In genomic region chr1:181033128-181033798, GRCh38 we compare ENCODE assay signal across 8 cellular contexts. TPM values are rescaled to one million over a fixed set of nuclear protein-coding genes. Genes with fewer than 3 reads are reported as not detected.
DNase-seq lines count a peak whose midpoint lies in the region; ATAC-seq, FAIRE-seq and TF ChIP-seq lines count a peak whose summit lies in the region.

No MANE protein-coding gene starts in this region.

- H3K27me3 ChIP-seq in K562 (ENCODE audit: control insufficient read depth in 2 of 2, insufficient read depth in 2 of 2, low read length in 2 of 2), result no peaks in the 10 kb centered on the region
- no peaks in the 10 kb centered on the region; a peak in 1 of 5 replicates for H3K27me3 ChIP-seq in HepG2 (ENCODE audit: control insufficient read depth in 1 of 2, insufficient read depth in 2 of 2, low read length in 2 of 2)

- CTCF ChIA-PET in K562 (lab: Yijun Ruan, JAX; ENCODE audit: low intra/inter-chr PET ratio), result no interaction called here
- CTCF ChIA-PET in HepG2 (lab: Yijun Ruan, JAX; ENCODE audit: low intra/inter-chr PET ratio, low total read pairs), result no interaction called here

- H3K9ac ChIP-seq in K562 (ENCODE audit: insufficient read depth in 1 of 2, low read depth in 2 of 2, low read length in 2 of 2), result peak overlapping the region; percentile 71 to 72; a peak in 3 of 4 replicates
- H3K9ac ChIP-seq in HepG2 (ENCODE audit: insufficient read depth, low read depth, low read length), result peak overlapping the region; percentile 69

- H2AFZ ChIP-seq in K562 (ENCODE audit: low read depth, low read length) (peak overlapping the region; percentile 93), HepG2 (ENCODE audit: low read length) (peak overlapping the region; percentile 97)

- BruUV-seq in K562 (replicated peaks; lab: Mats Ljungman, UMichigan) (TSS peak; percentile 81), HepG2 (replicated peaks; lab: Mats Ljungman, UMichigan) (TSS peak; percentile 82)

- H3K4me3 ChIP-seq in K562, result peak overlapping the region; percentile 42
- peak overlapping the region; percentile 59 to 81 (median 66) for H3K4me3 ChIP-seq in HepG2 (replicated peaks in 1 of 3; ENCODE audit: insufficient read depth in 1 of 3, low read depth in 2 of 3, low read length in 3 of 3)

- TF ChIP-seq POLR2A in K562 (conservative IDR thresholded peaks at IDR 0.05) (no peak), HepG2 (IDR thresholded peaks at IDR 0.05; ENCODE audit: insufficient read depth in 1 of 2, low read depth in 2 of 2, low read length in 2 of 2) (no peak)

- POLR2A ChIA-PET in K562 (lab: Yijun Ruan, JAX) (interaction anchor here (0.6 to 4.6 kb wide), 10 partner anchors 10 to 1231 kb away, joined by 3 to 41 read pairs (median 3); partner anchors contain the start of gene STX6), HepG2 (lab: Yijun Ruan, JAX) (interaction anchor here (1.0 to 2.0 kb wide), 12 partner anchors 10 to 109 kb away, joined by 3 to 29 read pairs (median 4); partner anchors contain the start of genes IER5 and STX6)

- TF ChIP-seq EP300 in K562 (IDR thresholded peaks at IDR 0.05; ENCODE audit: low read length) (no peak), HepG2 (IDR thresholded peaks at IDR 0.05; ENCODE audit: low read depth in 2 of 2, low read length in 2 of 2) (no peak), HepG2 (CRISPR knock-in tag; IDR thresholded peaks at IDR 0.05; ENCODE audit: borderline replicate concordance) (no peak)

- no peaks in the 10 kb centered on the region for H3K9me1 ChIP-seq in K562 (ENCODE audit: control insufficient read depth, insufficient read depth, low read length)

- H3K4me1 Mint-ChIP-seq in stimulated activated naive B cell treated with anti-CD40 and anti-IgM and Interleukin-4, amounts not matched to agents 10 μg/mL and 1 μg/mL and 100 μg/mL, for 72 hours, result peaks cover 39 to 60% of the 10 kb centered on the region in 2 donors
- no peaks in the 10 kb centered on the region for H3K4me1 Mint-ChIP-seq in glutamatergic neuron (ENCODE audit: low read depth, unreplicated experiment)

- peak overlapping the region; percentile 87 to 88 for H3K4me3 Mint-ChIP-seq in stimulated activated naive B cell treated with anti-CD40 and anti-IgM and Interleukin-4, amounts not matched to agents 10 μg/mL and 1 μg/mL and 100 μg/mL, for 72 hours
- H3K4me3 Mint-ChIP-seq in glutamatergic neuron (ENCODE audit: unreplicated experiment), result no peak overlapping the region

- intact Hi-C loops in K562 (cut with micrococcal nuclease), result no loop called here
- intact Hi-C loops in HepG2 (cut with micrococcal nuclease; ENCODE audit: unreplicated experiment), result loop anchor here (10.0 kb wide), 1 partner anchor 148 kb away; no protein-coding TSS in a partner anchor

- H3K36me3 ChIP-seq in K562 (ENCODE audit: control insufficient read depth, insufficient read depth, low read length) (peaks cover 3% of the 10 kb centered on the region; the same call in 1 of the 3 replicates), HepG2 (replicated peaks in 1 of 2; ENCODE audit: control insufficient read depth in 1 of 2, insufficient read depth in 2 of 2, low read length in 2 of 2) (no peaks in the 10 kb centered on the region; a peak in 1 of 5 replicates)

- no peaks in the 10 kb centered on the region for H3K27me3 Mint-ChIP-seq in stimulated activated naive B cell treated with anti-CD40 and anti-IgM and Interleukin-4, amounts not matched to agents 10 μg/mL and 1 μg/mL and 100 μg/mL, for 72 hours
- H3K27me3 Mint-ChIP-seq in glutamatergic neuron (ENCODE audit: unreplicated experiment), result peaks cover 4% of the 10 kb centered on the region

- H4K20me1 ChIP-seq in K562 (replicated peaks; ENCODE audit: control insufficient read depth, insufficient read depth, low read length), result no peaks in the 10 kb centered on the region
- H4K20me1 ChIP-seq in HepG2 (ENCODE audit: insufficient read depth, low read length), result no peaks in the 10 kb centered on the region

- H3K36me3 Mint-ChIP-seq in stimulated activated naive B cell treated with anti-CD40 and anti-IgM and Interleukin-4, amounts not matched to agents 10 μg/mL and 1 μg/mL and 100 μg/mL, for 72 hours, result peaks cover 15 to 23% of the 10 kb centered on the region in 2 donors
- no peaks in the 10 kb centered on the region for H3K36me3 Mint-ChIP-seq in glutamatergic neuron (ENCODE audit: unreplicated experiment)

- peaks cover 15% of the 10 kb centered on the region for H3K79me2 ChIP-seq in K562 (ENCODE audit: control insufficient read depth, insufficient read depth, low read length)
- H3K79me2 ChIP-seq in HepG2 (ENCODE audit: insufficient read depth, low read length), result no peaks in the 10 kb centered on the region

- no peaks in the 10 kb centered on the region for H3K9me3 Mint-ChIP-seq in stimulated activated naive B cell treated with anti-CD40 and anti-IgM and Interleukin-4, amounts not matched to agents 10 μg/mL and 1 μg/mL and 100 μg/mL, for 72 hours
- H3K9me3 Mint-ChIP-seq in glutamatergic neuron (ENCODE audit: unreplicated experiment), result no peaks in the 10 kb centered on the region

- DNase-seq in activated naive CD4-positive, alpha-beta T cell treated with Interleukin-2 at 50 U/mL for 16 hours, result peak; percentile 19
- no peak for DNase-seq in activated naive CD4-positive, alpha-beta T cell (lab: John Stamatoyannopoulos, UW)
- DNase-seq in RPMI8226 (peak; percentile 69), K562 (ENCODE audit: extremely low read depth in 1 of 4, low spot score in 3 of 4) (peak in 2 of 4 experiments; percentile 48 to 72), HepG2 (ENCODE audit: low spot score) (no peak), glutamatergic neuron (no peak)
- DNase-seq in stimulated activated naive B cell treated with anti-CD40 and anti-IgM and Interleukin-4, amounts not matched to agents 10 μg/mL and 1 μg/mL and 100 μg/mL, for 72 hours, result peak; percentile 49

- H3K4me1 ChIP-seq in K562 (replicated peaks in 1 of 2; ENCODE audit: control insufficient read depth in 2 of 2, insufficient read depth in 2 of 2, low read length in 2 of 2), result peaks cover 9 to 36% of the 10 kb centered on the region in 2 experiments; a peak in 4 of 5 replicates
- H3K4me1 ChIP-seq in HepG2 (ENCODE audit: insufficient read depth, low read length), result peaks cover 40% of the 10 kb centered on the region

- peak in 1 of 2 experiments; percentile 8; a peak in 1 of 4 replicates for TF ChIP-seq RAD21 in K562 (CRISPR knock-in tag; conservative IDR thresholded peaks at IDR 0.05 in 1 of 2, IDR thresholded peaks at IDR 0.05 in 1 of 2)
- TF ChIP-seq RAD21 in HepG2 (CRISPR knock-in tag; IDR thresholded peaks at IDR 0.05), result no peak

- peak overlapping the region; percentile 99 for H3K27ac Mint-ChIP-seq in stimulated activated naive B cell treated with anti-CD40 and anti-IgM and Interleukin-4, amounts not matched to agents 10 μg/mL and 1 μg/mL and 100 μg/mL, for 72 hours
- no peak overlapping the region for H3K27ac Mint-ChIP-seq in glutamatergic neuron (ENCODE audit: unreplicated experiment)

- 24% methylated on average over 2 of the region's 2 CpGs for WGBS in K562 (ENCODE audit: insufficient coverage, low coverage, missing lambda C conversion rate)
- 13% methylated on average over 2 of the region's 2 CpGs for WGBS in HepG2 (ENCODE audit: low lambda C conversion rate)

- in situ Hi-C loops in K562 (cut with MboI), result no loop called here
- in situ Hi-C loops in HepG2 (cut with HindIII; ENCODE audit: extremely low pct_ligation_motif_present, low pct_unique_long_range_greater_than_20kb), result no loop called here

- TF ChIP-seq CTCF in K562 (IDR thresholded peaks at IDR 0.05 in 2 of 3, conservative IDR thresholded peaks at IDR 0.05 in 1 of 3; ENCODE audit: insufficient read depth in 2 of 3, low read depth in 1 of 3, low read length in 3 of 3) (no peak), HepG2 (CRISPR knock-in tag; IDR thresholded peaks at IDR 0.05) (no peak), glutamatergic neuron (IDR thresholded peaks at IDR 0.05; ENCODE audit: partially characterized antibody, unreplicated experiment) (no peak)

- no peaks in the 10 kb centered on the region for H3K9me3 ChIP-seq in K562 (replicated peaks; ENCODE audit: control insufficient read depth, insufficient read depth, low read depth, low read length)
- H3K9me3 ChIP-seq in HepG2 (ENCODE audit: low read length), result no peaks in the 10 kb centered on the region

- FAIRE-seq in K562 (lab: Jason Lieb, UNC) (peak; percentile 51), HepG2 (lab: Jason Lieb, UNC) (no peak)

- H3K4me2 ChIP-seq in K562 (ENCODE audit: insufficient read depth, low read length) (peak overlapping the region; percentile 91), HepG2 (ENCODE audit: low read depth, low read length) (peak overlapping the region; percentile 79)

- H3K27ac ChIP-seq in K562 (ENCODE audit: extremely low read depth, low read depth, low read length), result peak overlapping the region; percentile 74
- H3K27ac ChIP-seq in HepG2 (ENCODE audit: extremely low read length, insufficient read depth, low read length), result peak overlapping the region; percentile 27

- ATAC-seq in HG03039 (IDR thresholded peaks at IDR 0.05; ENCODE audit: unreplicated experiment) (peak; percentile 28), K562 (peak; percentile 74), HepG2 (peak; percentile 72)
- ATAC-seq in stimulated activated naive B cell treated with anti-CD40 and anti-IgM and Interleukin-4, amounts not matched to agents 10 μg/mL and 1 μg/mL and 100 μg/mL, for 72 hours (replicated peaks), result peak; percentile 54 to 62

RNA-seq across cellular contexts. Expression of gene MR1, which starts 0.5 kb away (rescaled TPM):
- 22.3 and 22.5 TPM in 2 replicates for total RNA-seq in K562 (2011; cell fraction: chromatin; rRNA removed; ENCODE audit: low replicate concordance)
- total RNA-seq in K562 (2011; cell fraction: nucleolus; rRNA removed), result 18.4 and 20.3 TPM in 2 replicates
- 21.1 and 25.2 TPM in 2 replicates for total RNA-seq in K562 (2011; cell fraction: nucleoplasm; rRNA removed)
- 8.7 and 9.7 TPM in 2 replicates for total RNA-seq in K562 (2014; rRNA removed)
- 13.6 and 17.0 TPM in 2 replicates for total RNA-seq in K562 (2014; rRNA removed; fragmentation: Illumina TruSeq; extraction: Trizol)
- 14.1 and 17.1 TPM in 2 replicates for total RNA-seq in K562 (2015; rRNA removed; fragmentation: Illumina TruSeq; extraction: Trizol)
- 9.7 and 10.4 TPM in 2 replicates for total RNA-seq in K562 (2021)
- polyA plus RNA-seq in K562 (2011; rRNA removed), result 13.1 and 21.7 TPM in 2 replicates
- polyA plus RNA-seq in K562 (2011; cell fraction: cytosol; rRNA removed), result 10.9 and 14.9 TPM in 2 replicates
- 6.1 and 10.3 TPM in 2 replicates for polyA plus RNA-seq in K562 (2011; cell fraction: nucleus; rRNA removed)
- 12.3 and 24.7 TPM in 2 replicates for polyA plus RNA-seq in K562 (2012)
- polyA plus RNA-seq in K562 (2014; fragmentation: Illumina TruSeq; extraction: Trizol), result 16.9 and 18.5 TPM in 2 replicates
- polyA plus RNA-seq in K562 (2014; fragmentation: Nextera tagmentation; extraction: Ambion mirVana), result 10 to 100 TPM; 15.6 to 19.8 TPM
- 11.3 and 11.9 TPM in 2 replicates for polyA plus RNA-seq in K562 (2014; rRNA removed)
- polyA minus RNA-seq in K562 (2011; rRNA and poly(A)+ RNA removed), result 9.1 and 12.0 TPM in 2 replicates
- polyA minus RNA-seq in K562 (2011; cell fraction: cytosol; rRNA and poly(A)+ RNA removed), result 2.0 and 7.4 TPM in 2 replicates
- 6.5 and 6.6 TPM in 2 replicates for polyA minus RNA-seq in K562 (2011; cell fraction: nucleus; rRNA and poly(A)+ RNA removed)
- 6.6 and 10.4 TPM in 2 replicates for total RNA-seq in HepG2 (2016; rRNA removed; fragmentation: Illumina TruSeq; extraction: Trizol)
- total RNA-seq in HepG2 (2016; cell fraction: cytosol; rRNA removed; fragmentation: Illumina TruSeq; extraction: Trizol; ENCODE audit: low read depth), result 0.79 and 0.91 TPM in 2 replicates
- 8.2 and 11.7 TPM in 2 replicates for total RNA-seq in HepG2 (2016; cell fraction: insoluble cytoplasmic fraction; rRNA removed; fragmentation: Illumina TruSeq; extraction: Trizol)
- total RNA-seq in HepG2 (2016; cell fraction: membrane; rRNA removed; fragmentation: Illumina TruSeq; extraction: Trizol), result 3.1 and 3.4 TPM in 2 replicates
- total RNA-seq in HepG2 (2016; cell fraction: nucleus; rRNA removed; fragmentation: Illumina TruSeq; extraction: Trizol), result 8.7 and 10.3 TPM in 2 replicates
- 7.7 and 11.4 TPM in 2 replicates for polyA plus RNA-seq in HepG2 (2011; rRNA removed)
- 5.9 and 9.6 TPM in 2 replicates for polyA plus RNA-seq in HepG2 (2011; cell fraction: cytosol; rRNA removed)
- polyA plus RNA-seq in HepG2 (2011; cell fraction: nucleus; rRNA removed), result 3.1 and 3.5 TPM in 2 replicates
- polyA plus RNA-seq in HepG2 (2012), result 6.1 and 6.7 TPM in 2 replicates
- 0.89 and 1.2 TPM in 2 replicates for polyA plus RNA-seq in HepG2 (2016; cell fraction: cytosol; fragmentation: Illumina TruSeq; extraction: Trizol; ENCODE audit: low read depth)
- polyA plus RNA-seq in HepG2 (2016; cell fraction: insoluble cytoplasmic fraction; fragmentation: Illumina TruSeq; extraction: Trizol; ENCODE audit: low read depth), result 9.1 and 9.3 TPM in 2 replicates
- polyA plus RNA-seq in HepG2 (2016; cell fraction: membrane; fragmentation: Illumina TruSeq; extraction: Trizol; ENCODE audit: low read depth), result 2.4 and 3.2 TPM in 2 replicates
- polyA plus RNA-seq in HepG2 (2016; cell fraction: nucleus; fragmentation: Illumina TruSeq; extraction: Trizol; ENCODE audit: insufficient read depth, low read depth), result 14.0 and 15.8 TPM in 2 replicates
- 9.4 and 15.8 TPM in 2 replicates for polyA minus RNA-seq in HepG2 (2011; rRNA and poly(A)+ RNA removed; ENCODE audit: low replicate concordance)
- polyA minus RNA-seq in HepG2 (2011; cell fraction: cytosol; rRNA and poly(A)+ RNA removed), result 5.4 and 6.8 TPM in 2 replicates
- 4.5 and 7.8 TPM in 2 replicates for polyA minus RNA-seq in HepG2 (2011; cell fraction: nucleus; rRNA and poly(A)+ RNA removed)
- total RNA-seq in glutamatergic neuron (ENCODE audit: unreplicated experiment), result not detected

RNA-seq across cellular contexts. Expression of gene STX6, which starts 10.6 kb away (rescaled TPM):
- total RNA-seq in K562 (2011; cell fraction: chromatin; rRNA removed; ENCODE audit: low replicate concordance), result 27.8 and 49.3 TPM in 2 replicates
- 14.2 and 15.1 TPM in 2 replicates for total RNA-seq in K562 (2011; cell fraction: nucleolus; rRNA removed)
- 33.1 and 59.3 TPM in 2 replicates for total RNA-seq in K562 (2011; cell fraction: nucleoplasm; rRNA removed)
- total RNA-seq in K562 (2014; rRNA removed), result 13.5 and 14.7 TPM in 2 replicates
- 14.2 and 14.7 TPM in 2 replicates for total RNA-seq in K562 (2014; rRNA removed; fragmentation: Illumina TruSeq; extraction: Trizol)
- total RNA-seq in K562 (2015; rRNA removed; fragmentation: Illumina TruSeq; extraction: Trizol), result 11.5 and 12.9 TPM in 2 replicates
- 11.9 and 13.0 TPM in 2 replicates for total RNA-seq in K562 (2021)
- polyA plus RNA-seq in K562 (2011; rRNA removed), result 11.4 and 16.2 TPM in 2 replicates
- 7.9 and 8.7 TPM in 2 replicates for polyA plus RNA-seq in K562 (2011; cell fraction: cytosol; rRNA removed)
- 11.6 and 12.0 TPM in 2 replicates for polyA plus RNA-seq in K562 (2011; cell fraction: nucleus; rRNA removed)
- 7.4 and 9.2 TPM in 2 replicates for polyA plus RNA-seq in K562 (2012)
- polyA plus RNA-seq in K562 (2014; fragmentation: Illumina TruSeq; extraction: Trizol), result 10.5 and 10.8 TPM in 2 replicates
- 1 to 10 TPM; 2.5 to 2.8 TPM for polyA plus RNA-seq in K562 (2014; fragmentation: Nextera tagmentation; extraction: Ambion mirVana)
- 12.1 and 12.3 TPM in 2 replicates for polyA plus RNA-seq in K562 (2014; rRNA removed)
- 21.1 and 24.9 TPM in 2 replicates for polyA minus RNA-seq in K562 (2011; rRNA and poly(A)+ RNA removed)
- 6.6 and 8.4 TPM in 2 replicates for polyA minus RNA-seq in K562 (2011; cell fraction: cytosol; rRNA and poly(A)+ RNA removed)
- 12.9 and 19.1 TPM in 2 replicates for polyA minus RNA-seq in K562 (2011; cell fraction: nucleus; rRNA and poly(A)+ RNA removed)
- 15.0 and 18.3 TPM in 2 replicates for total RNA-seq in HepG2 (2016; rRNA removed; fragmentation: Illumina TruSeq; extraction: Trizol)
- total RNA-seq in HepG2 (2016; cell fraction: cytosol; rRNA removed; fragmentation: Illumina TruSeq; extraction: Trizol; ENCODE audit: low read depth), result 6.2 and 6.8 TPM in 2 replicates
- 14.9 and 17.4 TPM in 2 replicates for total RNA-seq in HepG2 (2016; cell fraction: insoluble cytoplasmic fraction; rRNA removed; fragmentation: Illumina TruSeq; extraction: Trizol)
- 8.4 and 9.3 TPM in 2 replicates for total RNA-seq in HepG2 (2016; cell fraction: membrane; rRNA removed; fragmentation: Illumina TruSeq; extraction: Trizol)
- 13.8 and 18.3 TPM in 2 replicates for total RNA-seq in HepG2 (2016; cell fraction: nucleus; rRNA removed; fragmentation: Illumina TruSeq; extraction: Trizol)
- 10.3 and 10.8 TPM in 2 replicates for polyA plus RNA-seq in HepG2 (2011; rRNA removed)
- 7.7 and 9.5 TPM in 2 replicates for polyA plus RNA-seq in HepG2 (2011; cell fraction: cytosol; rRNA removed)
- 8.6 and 9.4 TPM in 2 replicates for polyA plus RNA-seq in HepG2 (2011; cell fraction: nucleus; rRNA removed)
- polyA plus RNA-seq in HepG2 (2012), result 9.4 and 10.8 TPM in 2 replicates
- 1.1 and 1.4 TPM in 2 replicates for polyA plus RNA-seq in HepG2 (2016; cell fraction: cytosol; fragmentation: Illumina TruSeq; extraction: Trizol; ENCODE audit: low read depth)
- polyA plus RNA-seq in HepG2 (2016; cell fraction: insoluble cytoplasmic fraction; fragmentation: Illumina TruSeq; extraction: Trizol; ENCODE audit: low read depth), result 17.0 and 18.4 TPM in 2 replicates
- 3.7 and 4.0 TPM in 2 replicates for polyA plus RNA-seq in HepG2 (2016; cell fraction: membrane; fragmentation: Illumina TruSeq; extraction: Trizol; ENCODE audit: low read depth)
- 12.1 and 14.3 TPM in 2 replicates for polyA plus RNA-seq in HepG2 (2016; cell fraction: nucleus; fragmentation: Illumina TruSeq; extraction: Trizol; ENCODE audit: insufficient read depth, low read depth)
- 19.3 and 24.5 TPM in 2 replicates for polyA minus RNA-seq in HepG2 (2011; rRNA and poly(A)+ RNA removed; ENCODE audit: low replicate concordance)
- 9.0 and 10.3 TPM in 2 replicates for polyA minus RNA-seq in HepG2 (2011; cell fraction: cytosol; rRNA and poly(A)+ RNA removed)
- polyA minus RNA-seq in HepG2 (2011; cell fraction: nucleus; rRNA and poly(A)+ RNA removed), result 27.7 and 29.1 TPM in 2 replicates
- 46.6 TPM for total RNA-seq in glutamatergic neuron (ENCODE audit: unreplicated experiment)

RNA-seq across cellular contexts. Expression of gene IER5, which starts 55.2 kb away (rescaled TPM):
- 21.5 and 24.6 TPM in 2 replicates for total RNA-seq in K562 (2011; cell fraction: chromatin; rRNA removed; ENCODE audit: low replicate concordance)
- total RNA-seq in K562 (2011; cell fraction: nucleolus; rRNA removed), result 27.5 and 31.9 TPM in 2 replicates
- total RNA-seq in K562 (2011; cell fraction: nucleoplasm; rRNA removed), result 26.3 and 27.0 TPM in 2 replicates
- total RNA-seq in K562 (2014; rRNA removed) (32.1 and 33.1 TPM in 2 replicates), K562 (2014; rRNA removed; fragmentation: Illumina TruSeq; extraction: Trizol) (9.9 and 10.9 TPM in 2 replicates), K562 (2015; rRNA removed; fragmentation: Illumina TruSeq; extraction: Trizol) (14.1 and 14.6 TPM in 2 replicates), K562 (2021) (29.8 and 30.4 TPM in 2 replicates), HepG2 (2016; rRNA removed; fragmentation: Illumina TruSeq; extraction: Trizol) (3.0 and 3.5 TPM in 2 replicates), glutamatergic neuron (ENCODE audit: unreplicated experiment) (8.8 TPM)
- polyA plus RNA-seq in K562 (2011; rRNA removed) (11.5 and 13.9 TPM in 2 replicates), K562 (2014; fragmentation: Illumina TruSeq; extraction: Trizol) (12.0 and 12.6 TPM in 2 replicates), K562 (2014; fragmentation: Nextera tagmentation; extraction: Ambion mirVana) (1 to 10 TPM; 2.4 to 2.5 TPM), K562 (2014; rRNA removed) (25.0 and 25.7 TPM in 2 replicates), HepG2 (2011; rRNA removed) (2.5 and 3.1 TPM in 2 replicates)
- 9.5 and 16.6 TPM in 2 replicates for polyA plus RNA-seq in K562 (2011; cell fraction: cytosol; rRNA removed)
- 19.1 and 21.0 TPM in 2 replicates for polyA plus RNA-seq in K562 (2011; cell fraction: nucleus; rRNA removed)
- 18.7 and 22.8 TPM in 2 replicates for polyA plus RNA-seq in K562 (2012)
- 10.3 and 13.4 TPM in 2 replicates for polyA minus RNA-seq in K562 (2011; rRNA and poly(A)+ RNA removed)
- polyA minus RNA-seq in K562 (2011; cell fraction: cytosol; rRNA and poly(A)+ RNA removed), result 12.1 and 13.3 TPM in 2 replicates
- 21.1 and 33.3 TPM in 2 replicates for polyA minus RNA-seq in K562 (2011; cell fraction: nucleus; rRNA and poly(A)+ RNA removed)
- 0.71 and 0.81 TPM in 2 replicates for total RNA-seq in HepG2 (2016; cell fraction: cytosol; rRNA removed; fragmentation: Illumina TruSeq; extraction: Trizol; ENCODE audit: low read depth)
- 2.3 and 3.4 TPM in 2 replicates for total RNA-seq in HepG2 (2016; cell fraction: insoluble cytoplasmic fraction; rRNA removed; fragmentation: Illumina TruSeq; extraction: Trizol)
- total RNA-seq in HepG2 (2016; cell fraction: membrane; rRNA removed; fragmentation: Illumina TruSeq; extraction: Trizol), result 2.1 and 2.2 TPM in 2 replicates
- 3.7 and 4.2 TPM in 2 replicates for total RNA-seq in HepG2 (2016; cell fraction: nucleus; rRNA removed; fragmentation: Illumina TruSeq; extraction: Trizol)
- polyA plus RNA-seq in HepG2 (2011; cell fraction: cytosol; rRNA removed), result 2.4 and 2.6 TPM in 2 replicates
- polyA plus RNA-seq in HepG2 (2011; cell fraction: nucleus; rRNA removed), result 4.5 and 4.9 TPM in 2 replicates
- polyA plus RNA-seq in HepG2 (2012), result 1.8 and 2.7 TPM in 2 replicates
- polyA plus RNA-seq in HepG2 (2016; cell fraction: cytosol; fragmentation: Illumina TruSeq; extraction: Trizol; ENCODE audit: low read depth), result 0.26 TPM in 2 replicates
- polyA plus RNA-seq in HepG2 (2016; cell fraction: insoluble cytoplasmic fraction; fragmentation: Illumina TruSeq; extraction: Trizol; ENCODE audit: low read depth), result 1.9 TPM in 2 replicates
- 0.66 and 0.70 TPM in 2 replicates for polyA plus RNA-seq in HepG2 (2016; cell fraction: membrane; fragmentation: Illumina TruSeq; extraction: Trizol; ENCODE audit: low read depth)
- 3.4 and 3.9 TPM in 2 replicates for polyA plus RNA-seq in HepG2 (2016; cell fraction: nucleus; fragmentation: Illumina TruSeq; extraction: Trizol; ENCODE audit: insufficient read depth, low read depth)
- 4.2 and 7.4 TPM in 2 replicates for polyA minus RNA-seq in HepG2 (2011; rRNA and poly(A)+ RNA removed; ENCODE audit: low replicate concordance)
- polyA minus RNA-seq in HepG2 (2011; cell fraction: cytosol; rRNA and poly(A)+ RNA removed), result 2.6 TPM in 2 replicates
- 5.2 and 7.2 TPM in 2 replicates for polyA minus RNA-seq in HepG2 (2011; cell fraction: nucleus; rRNA and poly(A)+ RNA removed)

Comparison
In these comparisons a context has a peak if more than half of its experiments do, and no peak if none do; other contexts are left out.
1. DNase-seq: peak in activated naive CD4-positive, alpha-beta T cell treated with Interleukin-2 at 50 U/mL for 16 hours (single experiment), RPMI8226 (single experiment) and stimulated activated naive B cell treated with anti-CD40 and anti-IgM and Interleukin-4, amounts not matched to agents 10 μg/mL and 1 μg/mL and 100 μg/mL, for 72 hours (single experiment); none in activated naive CD4-positive, alpha-beta T cell (0 of 4), HepG2 (single experiment) and glutamatergic neuron (single experiment).
2. Peak in every context shown above with its lines, with median percentiles within 50 percentile points of each other: ATAC-seq.